ENCODE assay signal across 9 cellular contexts in the genomic region with DNA sequence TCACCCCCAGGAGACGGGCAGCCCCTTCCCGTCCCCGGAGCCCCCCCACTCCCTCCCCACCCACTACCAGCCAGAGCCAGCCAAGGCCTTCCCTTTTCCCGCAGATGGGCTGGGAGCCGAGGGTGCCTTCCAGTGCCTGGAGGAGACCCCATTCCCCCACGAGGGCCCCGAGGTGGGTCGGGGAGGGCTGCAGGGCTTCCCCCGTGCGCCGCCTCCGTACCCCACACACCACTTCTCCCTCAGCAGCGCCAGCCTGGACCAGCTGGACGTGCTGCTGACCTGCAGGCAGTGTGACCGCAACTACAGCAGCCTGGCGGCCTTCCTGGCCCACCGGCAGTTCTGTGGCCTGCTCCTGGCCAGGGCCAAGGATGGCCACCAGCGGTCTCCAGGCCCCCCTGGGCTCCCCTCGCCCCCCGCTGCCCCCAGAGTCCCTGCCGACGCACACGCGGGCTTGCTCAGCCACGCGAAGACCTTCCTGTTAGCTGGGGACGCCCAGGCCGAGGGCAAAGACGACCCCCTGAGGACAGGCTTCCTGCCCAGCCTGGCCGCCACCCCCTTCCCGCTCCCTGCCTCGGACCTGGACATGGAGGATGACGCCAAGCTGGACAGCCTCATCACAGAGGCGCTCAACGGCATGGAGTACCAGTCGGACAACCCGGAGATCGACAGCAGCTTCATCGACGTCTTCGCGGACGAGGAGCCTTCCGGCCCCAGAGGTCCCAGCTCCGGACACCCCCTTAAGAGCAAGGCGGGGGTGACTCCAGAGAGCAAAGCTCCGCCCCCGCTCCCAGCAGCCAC. TPM values are rescaled to one million over a fixed set of nuclear protein-coding genes. Genes with fewer than 3 reads are reported as not detected.
DNase-seq lines count a peak whose midpoint lies in the region; ATAC-seq and TF ChIP-seq lines count a peak whose summit lies in the region.
"Had no signal": no experiment of that assay in that cellular context is flagged by ENCODE, and none has a peak within 500 bp of the region (broad histone marks: within the 10 kb centered on the region; RNA-seq: fewer than 3 reads in every experiment).

No MANE protein-coding gene starts in this region.

- intact Hi-C loops in activated CD8-positive, alpha-beta T cell treated with anti-CD3 and anti-CD28 coated beads for 36 hours (cut with micrococcal nuclease) = no loop called here

- H3K9me2 ChIP-seq in GM23338 (ENCODE audit: insufficient read depth) = no peaks in the 10 kb centered on the region

- no peaks in the 10 kb centered on the region for H3F3A ChIP-seq in GM23338 (replicated peaks; ENCODE audit: low read depth)

- no peak overlapping the region for H2AFZ ChIP-seq in GM23338

- H3K4me2 ChIP-seq in GM23338 = no peak overlapping the region

- H3K4me3 ChIP-seq in GM23338 = no peak overlapping the region

- no peak for DNase-seq in GM23338 (ENCODE audit: low spot score)
- no peak for DNase-seq in activated CD8-positive, alpha-beta T cell treated with anti-CD3 and anti-CD28 coated beads for 36 hours
- DNase-seq in immature natural killer cell = no peak
- no peak for DNase-seq in stimulated activated naive B cell treated with anti-CD40 and anti-IgM and Interleukin-4, amounts not matched to agents 10 μg/mL and 1 μg/mL and 100 μg/mL, for 72 hours
- no peak for DNase-seq in SHP77 (lab: John Stamatoyannopoulos, UW)
- no peak for DNase-seq in NCI-H1436 treated with DMSO at 0.1 percent for 48 hours (lab: John Stamatoyannopoulos, UW)
- DNase-seq: Karpas-422, NCI-H510A treated with DMSO at 0.1 percent for 48 hours had no signal

- H3K27ac ChIP-seq in GM23338 (ENCODE audit: low read depth) = no peak overlapping the region

- no peaks in the 10 kb centered on the region for H3K36me3 ChIP-seq in GM23338 (ENCODE audit: insufficient read depth)

- CTCF ChIA-PET in activated CD8-positive, alpha-beta T cell treated with anti-CD3 and anti-CD28 coated beads for 36 hours (lab: Charles Lee) = interaction anchor here (1.2 to 2.4 kb wide), 3 partner anchors 7 to 650 kb away, joined by 3 to 14 read pairs (median 4); no protein-coding TSS in a partner anchor

- no peak overlapping the region for H3K27ac Mint-ChIP-seq in GM23338
- H3K27ac Mint-ChIP-seq in activated CD8-positive, alpha-beta T cell treated with anti-CD3 and anti-CD28 coated beads for 36 hours = peak overlapping the region; percentile 55
- H3K27ac Mint-ChIP-seq in immature natural killer cell = peak overlapping the region in 4 of 6 donors; percentile 30 to 88 (median 48)
- H3K27ac Mint-ChIP-seq in stimulated activated naive B cell treated with anti-CD40 and anti-IgM and Interleukin-4, amounts not matched to agents 10 μg/mL and 1 μg/mL and 100 μg/mL, for 72 hours = peak overlapping the region; percentile 86

- no peaks in the 10 kb centered on the region for H4K20me1 ChIP-seq in GM23338 (replicated peaks; ENCODE audit: insufficient read depth)

- POLR2A ChIA-PET in activated CD8-positive, alpha-beta T cell treated with anti-CD3 and anti-CD28 coated beads for 36 hours (lab: Charles Lee) = interaction anchor here (1.1 to 1.5 kb wide), 4 partner anchors 86 to 141 kb away, joined by 3 to 8 read pairs (median 3); a partner anchor contains a TSS

- TF ChIP-seq CTCF in GM23338 (conservative IDR thresholded peaks at IDR 0.05; ENCODE audit: low read depth in 2 of 2) = no peak
- no peak for TF ChIP-seq CTCF in activated CD8-positive, alpha-beta T cell treated with anti-CD3 and anti-CD28 coated beads for 36 hours (IDR thresholded peaks at IDR 0.05)

- H3K4me1 ChIP-seq in GM23338 (ENCODE audit: insufficient read depth) = no peaks in the 10 kb centered on the region

- peak overlapping the region; percentile 62 for H3K4me3 Mint-ChIP-seq in GM23338
- H3K4me3 Mint-ChIP-seq in activated CD8-positive, alpha-beta T cell treated with anti-CD3 and anti-CD28 coated beads for 36 hours = peak overlapping the region; percentile 69
- peak overlapping the region; percentile 79 to 81 (median 79) for H3K4me3 Mint-ChIP-seq in immature natural killer cell
- peak overlapping the region; percentile 79 to 85 for H3K4me3 Mint-ChIP-seq in stimulated activated naive B cell treated with anti-CD40 and anti-IgM and Interleukin-4, amounts not matched to agents 10 μg/mL and 1 μg/mL and 100 μg/mL, for 72 hours

- no peak for ATAC-seq in GM23338
- ATAC-seq in activated CD8-positive, alpha-beta T cell treated with anti-CD3 and anti-CD28 coated beads for 36 hours = no peak
- no peak for ATAC-seq in stimulated activated naive B cell treated with anti-CD40 and anti-IgM and Interleukin-4, amounts not matched to agents 10 μg/mL and 1 μg/mL and 100 μg/mL, for 72 hours (replicated peaks)
- ATAC-seq in GM21786 (IDR thresholded peaks at IDR 0.05; ENCODE audit: unreplicated experiment) = no peak

- peaks cover 2% of the 10 kb centered on the region; the same call in 2 of the 3 replicates for H3K4me1 Mint-ChIP-seq in GM23338
- peaks cover 6% of the 10 kb centered on the region for H3K4me1 Mint-ChIP-seq in activated CD8-positive, alpha-beta T cell treated with anti-CD3 and anti-CD28 coated beads for 36 hours (ENCODE audit: low read depth)
- H3K4me1 Mint-ChIP-seq in immature natural killer cell = peaks cover 14% of the 10 kb centered on the region in 2 donors
- H3K4me1 Mint-ChIP-seq in stimulated activated naive B cell treated with anti-CD40 and anti-IgM and Interleukin-4, amounts not matched to agents 10 μg/mL and 1 μg/mL and 100 μg/mL, for 72 hours = peaks cover 18 to 29% of the 10 kb centered on the region in 2 donors

- H3K27me3 ChIP-seq in GM23338 (ENCODE audit: insufficient read depth) = no peaks in the 10 kb centered on the region

- H3K36me3 Mint-ChIP-seq in GM23338 (ENCODE audit: low read depth) (no peaks in the 10 kb centered on the region), immature natural killer cell (no peaks in the 10 kb centered on the region)
- no peaks in the 10 kb centered on the region for H3K36me3 Mint-ChIP-seq in activated CD8-positive, alpha-beta T cell treated with anti-CD3 and anti-CD28 coated beads for 36 hours (ENCODE audit: low read depth)
- no peaks in the 10 kb centered on the region for H3K36me3 Mint-ChIP-seq in stimulated activated naive B cell treated with anti-CD40 and anti-IgM and Interleukin-4, amounts not matched to agents 10 μg/mL and 1 μg/mL and 100 μg/mL, for 72 hours

- no peaks in the 10 kb centered on the region for H3K79me2 ChIP-seq in GM23338 (replicated peaks; ENCODE audit: insufficient read depth)

- H3K9me3 Mint-ChIP-seq in GM23338 (no peaks in the 10 kb centered on the region), immature natural killer cell (no peaks in the 10 kb centered on the region)
- no peaks in the 10 kb centered on the region for H3K9me3 Mint-ChIP-seq in activated CD8-positive, alpha-beta T cell treated with anti-CD3 and anti-CD28 coated beads for 36 hours
- no peaks in the 10 kb centered on the region for H3K9me3 Mint-ChIP-seq in stimulated activated naive B cell treated with anti-CD40 and anti-IgM and Interleukin-4, amounts not matched to agents 10 μg/mL and 1 μg/mL and 100 μg/mL, for 72 hours

- H3K27me3 Mint-ChIP-seq in GM23338 (ENCODE audit: insufficient read depth, low read depth, poor library complexity) (peaks cover 15% of the 10 kb centered on the region), immature natural killer cell (ENCODE audit: low read depth in 3 of 3) (no peaks in the 10 kb centered on the region)
- H3K27me3 Mint-ChIP-seq in activated CD8-positive, alpha-beta T cell treated with anti-CD3 and anti-CD28 coated beads for 36 hours = peaks cover 1% of the 10 kb centered on the region
- H3K27me3 Mint-ChIP-seq in stimulated activated naive B cell treated with anti-CD40 and anti-IgM and Interleukin-4, amounts not matched to agents 10 μg/mL and 1 μg/mL and 100 μg/mL, for 72 hours = no peaks in the 10 kb centered on the region

TF ChIP-seq in GM23338, 12 proteins besides CTCF, POLR2A, EP300 and RAD21 (continues in another document):
- TF ChIP-seq, protein P1, sequence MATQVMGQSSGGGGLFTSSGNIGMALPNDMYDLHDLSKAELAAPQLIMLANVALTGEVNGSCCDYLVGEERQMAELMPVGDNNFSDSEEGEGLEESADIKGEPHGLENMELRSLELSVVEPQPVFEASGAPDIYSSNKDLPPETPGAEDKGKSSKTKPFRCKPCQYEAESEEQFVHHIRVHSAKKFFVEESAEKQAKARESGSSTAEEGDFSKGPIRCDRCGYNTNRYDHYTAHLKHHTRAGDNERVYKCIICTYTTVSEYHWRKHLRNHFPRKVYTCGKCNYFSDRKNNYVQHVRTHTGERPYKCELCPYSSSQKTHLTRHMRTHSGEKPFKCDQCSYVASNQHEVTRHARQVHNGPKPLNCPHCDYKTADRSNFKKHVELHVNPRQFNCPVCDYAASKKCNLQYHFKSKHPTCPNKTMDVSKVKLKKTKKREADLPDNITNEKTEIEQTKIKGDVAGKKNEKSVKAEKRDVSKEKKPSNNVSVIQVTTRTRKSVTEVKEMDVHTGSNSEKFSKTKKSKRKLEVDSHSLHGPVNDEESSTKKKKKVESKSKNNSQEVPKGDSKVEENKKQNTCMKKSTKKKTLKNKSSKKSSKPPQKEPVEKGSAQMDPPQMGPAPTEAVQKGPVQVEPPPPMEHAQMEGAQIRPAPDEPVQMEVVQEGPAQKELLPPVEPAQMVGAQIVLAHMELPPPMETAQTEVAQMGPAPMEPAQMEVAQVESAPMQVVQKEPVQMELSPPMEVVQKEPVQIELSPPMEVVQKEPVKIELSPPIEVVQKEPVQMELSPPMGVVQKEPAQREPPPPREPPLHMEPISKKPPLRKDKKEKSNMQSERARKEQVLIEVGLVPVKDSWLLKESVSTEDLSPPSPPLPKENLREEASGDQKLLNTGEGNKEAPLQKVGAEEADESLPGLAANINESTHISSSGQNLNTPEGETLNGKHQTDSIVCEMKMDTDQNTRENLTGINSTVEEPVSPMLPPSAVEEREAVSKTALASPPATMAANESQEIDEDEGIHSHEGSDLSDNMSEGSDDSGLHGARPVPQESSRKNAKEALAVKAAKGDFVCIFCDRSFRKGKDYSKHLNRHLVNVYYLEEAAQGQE (IDR thresholded peaks at IDR 0.05; ENCODE audit: unreplicated experiment) = no peak
- no peak for TF ChIP-seq ZNF331 (CRISPR knock-in tag; IDR thresholded peaks at IDR 0.05; ENCODE audit: low read depth)
- no peak for TF ChIP-seq ZNF114 (CRISPR knock-in tag; IDR thresholded peaks at IDR 0.05)
- TF ChIP-seq EZH2phosphoT487 (IDR thresholded peaks at IDR 0.05; ENCODE audit: unreplicated experiment) = no peak
- TF ChIP-seq JUNB (IDR thresholded peaks at IDR 0.05; ENCODE audit: unreplicated experiment) = no peak
- no peak for TF ChIP-seq CREB1 (CRISPR knock-in tag; IDR thresholded peaks at IDR 0.05; ENCODE audit: low read depth)

RNA-seq across cellular contexts. Expression of a gene that starts 23.5 kb away (rescaled TPM):
- 2.2 and 2.4 TPM in 2 replicates for total RNA-seq in GM23338 (2014; rRNA removed; shearing (Covaris generic))
- polyA plus RNA-seq in GM23338 (2016; fragmentation: Nextera tagmentation; extraction: Ambion mirVana) (0.53 and 0.61 TPM in 2 replicates), immature natural killer cell (under 1 TPM in 2 of 3 donors, not detected in 1; 0.14 to 0.75 TPM)
- total RNA-seq in activated CD8-positive, alpha-beta T cell treated with anti-CD3 and anti-CD28 coated beads for 36 hours = 10 to 100 TPM; 15.0 to 18.0 TPM

RNA-seq across cellular contexts. Expression of a gene that starts 46.8 kb away (rescaled TPM):
- total RNA-seq in GM23338 (2014; rRNA removed; shearing (Covaris generic)) = 1.4 and 1.9 TPM in 2 replicates
- polyA plus RNA-seq in GM23338 (2016; fragmentation: Nextera tagmentation; extraction: Ambion mirVana) (0.23 and 0.26 TPM in 2 replicates), immature natural killer cell (under 1 TPM in 2 of 3 donors, not detected in 1; 0.11 to 0.65 TPM)
- total RNA-seq in activated CD8-positive, alpha-beta T cell treated with anti-CD3 and anti-CD28 coated beads for 36 hours = under 1 TPM; 0.45 to 0.56 TPM
